1 cellular context compared by ENCODE assay signal in genomic region chr6:31125586-31126363, GRCh38.
TF ChIP-seq lines count a peak whose summit lies in the region.

No MANE protein-coding gene starts in this region.

TF ChIP-seq in HCT116, 20 proteins besides CTCF, POLR2A, EP300 and RAD21:
- TF ChIP-seq EGR1 (IDR thresholded peaks at IDR 0.05; ENCODE audit: low read depth) (no peak), JUND (IDR thresholded peaks at IDR 0.05) (no peak), SP1 (IDR thresholded peaks at IDR 0.05; ENCODE audit: low read depth) (no peak), ATF3 (IDR thresholded peaks at IDR 0.05) (no peak), ELF1 (IDR thresholded peaks at IDR 0.05; ENCODE audit: borderline replicate concordance, low read depth) (no peak), POLR2AphosphoS5 (IDR thresholded peaks at IDR 0.05; ENCODE audit: low read depth, low read length) (no peak; the same call in 1 of the 2 replicates), MAX (IDR thresholded peaks at IDR 0.05) (no peak), TCF7L2 (IDR thresholded peaks at IDR 0.05; ENCODE audit: borderline replicate concordance, extremely low read depth, insufficient read depth, insufficient read length) (no peak)
TF ChIP-seq in HCT116: peak in this region for 0.
